Comparison of ENCODE assay signal across 8 cellular contexts in genomic region chr13:24512208-24513068, GRCh38.
DNase-seq lines count a peak whose midpoint lies in the region; ATAC-seq and TF ChIP-seq lines count a peak whose summit lies in the region.

Gene PARP4, minus strand, starts transcription at chr13:24512778. Its CDS starts 9,002 bp downstream, at chr13:24503776.

- H3K4me3 ChIP-seq in AG09309 (ENCODE audit: control insufficient read depth, low read depth, low read length) (peak within 1 kb of the TSS; percentile 89), coronary artery (peak within 1 kb of the TSS; percentile 90)

- peak within 1 kb of the TSS; percentile 57 to 90 for H3K27ac ChIP-seq in coronary artery

- no peak for DNase-seq in AG09309 (ENCODE audit: low read depth)
- DNase-seq in NCI-H510A (lab: John Stamatoyannopoulos, UW), result peak; percentile 51
- DNase-seq in activated CD4-positive, alpha-beta T cell treated with anti-CD3 and anti-CD28 coated beads for 4 hours, result peak; percentile 35 to 55
- DNase-seq in coronary artery (ENCODE audit: low spot score), result peak; percentile 81
- DNase-seq in left kidney (ENCODE audit: low read depth, low spot score), result peak; percentile 93
- peak; percentile 39 for DNase-seq in stimulated activated CD4-positive, alpha-beta T cell treated with anti-CD3 and anti-CD28 coated beads, Interleukin-2, amount 100 ng/mL, for 4 hours (ENCODE audit: low read depth)

- TF ChIP-seq CTCF in AG09309 (IDR thresholded peaks at IDR 0.05; ENCODE audit: control insufficient read depth, insufficient read depth, low read depth, low read length, missing control alignments) (no peak), coronary artery (IDR thresholded peaks at IDR 0.05) (no peak)

- ATAC-seq in GM18873 (IDR thresholded peaks at IDR 0.05; ENCODE audit: low FRiP score, unreplicated experiment), result peak; percentile 81
- peak; percentile 77 for ATAC-seq in HG03108 (IDR thresholded peaks at IDR 0.05; ENCODE audit: unreplicated experiment)
